8 cellular contexts compared by ENCODE assay signal in the genomic region with DNA sequence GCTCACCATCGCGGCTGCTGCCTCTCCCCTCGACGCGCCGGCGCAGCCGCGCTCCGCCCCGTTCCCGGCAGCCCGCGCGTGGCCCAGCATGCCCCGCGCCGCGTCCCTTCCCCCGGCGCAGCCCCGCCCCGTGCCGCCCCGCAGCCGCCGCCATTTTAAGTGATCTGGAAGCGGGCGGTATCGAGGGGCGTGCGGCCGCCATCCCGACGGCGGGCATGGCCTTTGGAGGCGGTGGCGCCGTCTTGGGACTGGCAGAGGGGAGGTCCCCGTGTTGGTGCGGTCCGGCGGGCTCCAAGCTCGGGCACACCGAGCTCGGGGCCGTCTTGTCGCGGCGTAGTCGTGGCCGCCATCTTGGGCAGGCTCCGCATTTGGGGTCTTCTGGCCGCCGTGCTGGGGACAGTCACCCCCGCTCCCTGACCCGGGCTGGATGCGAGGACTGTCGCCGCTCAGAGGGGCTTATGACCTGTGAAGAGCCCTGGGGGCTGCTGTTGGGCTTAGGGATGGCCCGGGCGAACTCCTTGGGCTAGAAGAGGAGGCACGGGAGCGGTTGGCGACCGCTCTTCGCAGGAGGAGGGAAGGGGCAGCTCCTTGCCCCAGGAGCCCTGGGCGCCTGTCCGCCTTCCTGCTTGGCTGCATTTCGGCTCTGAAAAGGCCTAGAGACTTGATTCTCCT. TPM values are rescaled to one million over a fixed set of nuclear protein-coding genes. Genes with fewer than 3 reads are reported as not detected.
DNase-seq lines count a peak whose midpoint lies in the region; ATAC-seq and TF ChIP-seq lines count a peak whose summit lies in the region.

Gene ELOB, minus strand, starts transcription at position 50 of the 672 bp plus-strand sequence. Its CDS starts 41 bp downstream, at position 9.

- peak; percentile 68 for ATAC-seq in GM21619 (IDR thresholded peaks at IDR 0.05; ENCODE audit: unreplicated experiment)

- no peak for TF ChIP-seq POLR2A in stomach (IDR thresholded peaks at IDR 0.05)

- H3K36me3 ChIP-seq in KOPT-K1 (ENCODE audit: insufficient read depth, low read length) (peaks cover 32% of the 10 kb centered on the region), stomach (peaks cover 18 to 31% (median 30%) of the 10 kb centered on the region in 4 donors)

- H3K36me3 Mint-ChIP-seq in neural crest cell (ENCODE audit: low read depth) = peaks cover 7% of the 10 kb centered on the region

- peak within 1 kb of the TSS; percentile 99 for H3K27ac Mint-ChIP-seq in neural crest cell (ENCODE audit: unreplicated experiment)

- DNase-seq in DMS53 treated with DMSO at 0.1 percent for 48 hours (lab: John Stamatoyannopoulos, UW; ENCODE audit: unreplicated experiment) (peak; percentile 25), SHP77 (lab: John Stamatoyannopoulos, UW) (peak; percentile 71 to 73), activated gamma-delta T cell (lab: John Stamatoyannopoulos, UW) (peak; percentile 87), fibroblast of villous mesenchyme (ENCODE audit: low read depth) (peak; percentile 82), neural crest cell (ENCODE audit: low read depth, low spot score) (peak; percentile 78), stomach (peak; percentile 92)

- peaks cover 26% of the 10 kb centered on the region for H3K4me1 Mint-ChIP-seq in neural crest cell

- TF ChIP-seq EP300 in stomach (IDR thresholded peaks at IDR 0.05) = no peak

- no peaks in the 10 kb centered on the region for H3K9me3 Mint-ChIP-seq in neural crest cell

- no peaks in the 10 kb centered on the region for H3K9me3 ChIP-seq in KOPT-K1 (ENCODE audit: insufficient read depth, low read length, poor library complexity, severe bottlenecking)
- no peaks in the 10 kb centered on the region for H3K9me3 ChIP-seq in stomach

- no peaks in the 10 kb centered on the region for H3K27me3 ChIP-seq in stomach

- H3K27me3 Mint-ChIP-seq in neural crest cell (ENCODE audit: low read depth) = peaks cover 9% of the 10 kb centered on the region

- H3K27ac ChIP-seq in KOPT-K1 (ENCODE audit: low read depth, low read length, poor library complexity, severe bottlenecking) (peak within 1 kb of the TSS; percentile 100), stomach (peak within 1 kb of the TSS; percentile 98 to 100 (median 100))

- peak within 1 kb of the TSS; percentile 98 for H3K4me3 ChIP-seq in fibroblast of villous mesenchyme (ENCODE audit: low read depth, low read length)
- H3K4me3 ChIP-seq in stomach = peak within 1 kb of the TSS; percentile 77 to 91 (median 83)

- peaks cover 28 to 55% (median 44%) of the 10 kb centered on the region in 4 donors for H3K4me1 ChIP-seq in stomach

- peak within 1 kb of the TSS; percentile 96 for H3K4me3 Mint-ChIP-seq in neural crest cell

- WGBS in stomach, 5 donors = 0 to 1% (median 0%) methylated on average over 27 to 70 of the region's 70 CpGs

- TF ChIP-seq CTCF in fibroblast of villous mesenchyme (IDR thresholded peaks at IDR 0.05; ENCODE audit: insufficient read depth, low read depth, low read length) (no peak), neural crest cell (conservative IDR thresholded peaks at IDR 0.05) (no peak), stomach (IDR thresholded peaks at IDR 0.05) (peak in 1 of 7 experiments; percentile 6)

- intact Hi-C loops in stomach (cut with DNase I; ENCODE audit: low total_unique reads) = no loop called here

RNA-seq across cellular contexts. Expression of gene ELOB, which starts in this region (rescaled TPM):
- total RNA-seq in fibroblast of villous mesenchyme = 203 and 227 TPM in 2 replicates
- total RNA-seq in neural crest cell = 249 and 261 TPM in 2 replicates
- 100 to 1,000 TPM in 4 of 5 donors, 10 to 100 TPM in 1; 68.1 to 279 (median 174) TPM for total RNA-seq in stomach
- polyA plus RNA-seq in stomach = 100 to 1,000 TPM; 386 to 713 (median 456) TPM

Comparison
In these comparisons a context has a peak if more than half of its experiments do, and no peak if none do; other contexts are left out.
1. Peak in every context shown above with its lines: DNase-seq, ATAC-seq, H3K4me3 ChIP-seq and H3K27ac ChIP-seq.
2. DNase-seq: peak in every context shown above with its lines; median percentile 92 in stomach; 87 in activated gamma-delta T cell; 82 in fibroblast of villous mesenchyme; 78 in neural crest cell; 72 in SHP77; 25 in DMS53 treated with DMSO at 0.1 percent for 48 hours.